Comparison of ENCODE assay signal across 13 cellular contexts in the genomic region with DNA sequence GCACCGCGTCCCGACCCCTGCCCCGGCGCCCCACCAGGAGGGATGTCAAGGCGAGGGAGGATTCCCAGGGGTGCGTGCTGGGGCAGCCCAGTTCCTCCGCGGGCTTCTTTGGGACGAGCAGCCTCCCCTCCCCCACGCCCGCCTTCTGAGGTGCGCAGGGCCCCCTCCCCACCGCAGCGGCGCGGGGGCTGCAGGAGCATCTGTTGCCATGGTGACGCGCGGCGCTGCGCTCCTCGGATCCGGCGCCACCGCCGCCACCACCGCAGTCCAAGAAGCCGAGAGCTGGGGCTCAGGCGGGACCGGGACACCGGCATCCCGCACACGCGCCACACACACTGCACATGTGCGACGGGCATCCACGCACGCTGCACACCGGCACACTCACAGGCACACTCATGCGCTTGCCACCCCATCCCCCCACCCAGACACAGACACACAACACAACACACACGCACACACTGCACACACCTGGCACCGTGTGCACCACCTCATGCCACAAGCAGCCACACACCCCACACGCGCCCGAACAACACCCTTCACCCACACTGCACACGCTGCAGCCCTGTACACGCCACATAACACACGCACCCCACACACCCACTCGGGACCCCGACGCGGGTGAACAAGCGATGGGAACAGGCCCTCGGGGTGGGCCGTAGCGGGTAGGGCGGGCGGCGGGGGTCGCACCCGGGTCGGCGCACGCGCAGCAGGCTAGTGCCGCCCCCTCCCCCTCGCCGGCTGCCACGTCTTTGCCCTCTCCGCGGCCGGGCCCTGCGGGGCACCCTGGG. TPM values are rescaled to one million over a fixed set of nuclear protein-coding genes. Genes with fewer than 3 reads are reported as not detected.
A peak's percentile ranks its signal among the peaks of the same experiment; 100 is the strongest.
DNase-seq lines count a peak whose midpoint lies in the region; ATAC-seq and TF ChIP-seq lines count a peak whose summit lies in the region.
"Had no signal": no experiment of that assay in that cellular context is flagged by ENCODE, and none has a peak within 500 bp of the region (broad histone marks: within the 10 kb centered on the region; RNA-seq: fewer than 3 reads in every experiment).

No MANE protein-coding gene starts in this region.

- peak; percentile 44 for DNase-seq in NCI-H345 (lab: John Stamatoyannopoulos, UW)
- no peak for DNase-seq in NCI-H345 treated with DMSO at 0.1 percent for 48 hours (lab: John Stamatoyannopoulos, UW; ENCODE audit: unreplicated experiment)
- DNase-seq in NCI-H2171 (lab: John Stamatoyannopoulos, UW): peak; percentile 60
- peak; percentile 69 for DNase-seq in endodermal cell
- peak; percentile 42 for DNase-seq in putamen (ENCODE audit: low spot score)
- no peak for DNase-seq in SIG-M5 (lab: John Stamatoyannopoulos, UW)
- DNase-seq in left colon: no peak
- DNase-seq: cerebellar nuclear complex, MG63 had no signal

- 0 to 5% methylated on average over 3 to 71 of the region's 74 CpGs for WGBS in endodermal cell (ENCODE audit: insufficient coverage in 1 of 2, insufficient read length in 1 of 2), 2 experiments

- H3K36me3 ChIP-seq in endodermal cell (ENCODE audit: control insufficient read depth, insufficient read depth, low read length): no peaks in the 10 kb centered on the region
- H3K36me3 ChIP-seq: MG63, upper lobe of left lung had no signal

- H3K27ac Mint-ChIP-seq in endodermal cell: no peak overlapping the region

- peaks cover 6% of the 10 kb centered on the region for H3K4me1 Mint-ChIP-seq in endodermal cell

- intact Hi-C loops in left colon (cut with DNase I, micrococcal nuclease): no loop called here

- peaks cover 75% of the 10 kb centered on the region for H3K27me3 ChIP-seq in endodermal cell (ENCODE audit: control insufficient read depth, insufficient read depth, low read length, poor library complexity, severe bottlenecking)
- H3K27me3 ChIP-seq: MG63 had no signal

- no peaks in the 10 kb centered on the region for H3K36me3 Mint-ChIP-seq in endodermal cell (ENCODE audit: low read depth)

- no peak for TF ChIP-seq CTCF in endodermal cell (conservative IDR thresholded peaks at IDR 0.05)

- H3K4me3 ChIP-seq in endodermal cell (ENCODE audit: low read length): peak overlapping the region; percentile 69
- H3K4me3 ChIP-seq: MG63, upper lobe of left lung had no signal

- H3K9me3 Mint-ChIP-seq in endodermal cell: no peaks in the 10 kb centered on the region

- H3K27me3 Mint-ChIP-seq in endodermal cell (ENCODE audit: insufficient read depth): peaks cover 71% of the 10 kb centered on the region

- H3K4me1 ChIP-seq in endodermal cell (ENCODE audit: control insufficient read depth, insufficient read depth, low read length): peaks cover 5% of the 10 kb centered on the region

- no peaks in the 10 kb centered on the region for H3K9me3 ChIP-seq in endodermal cell (ENCODE audit: control insufficient read depth, low read length)
- H3K9me3 ChIP-seq: MG63, upper lobe of left lung had no signal

- ATAC-seq in GM18870 (IDR thresholded peaks at IDR 0.05; ENCODE audit: unreplicated experiment) (no peak), left colon (no peak)

- H3K4me3 Mint-ChIP-seq in endodermal cell: peak overlapping the region; percentile 44

- no peak overlapping the region for H3K27ac ChIP-seq in endodermal cell (ENCODE audit: low read depth, low read length)
- H3K27ac ChIP-seq: upper lobe of left lung had no signal

- H3K9ac ChIP-seq in endodermal cell (ENCODE audit: extremely low read depth, low read length, poor library complexity, severe bottlenecking): no peak overlapping the region

RNA-seq across cellular contexts. Expression of a gene that starts 17.0 kb away (rescaled TPM):
- total RNA-seq in endodermal cell: not detected
- polyA plus RNA-seq in endodermal cell (2013, experiment 1 of 2): not detected
- not detected for polyA plus RNA-seq in endodermal cell (2013, experiment 2 of 2)
- total RNA-seq in left colon: under 1 TPM in 1 of 2 donors, not detected in 1; 0.17 TPM
- total RNA-seq: glomerular endothelial cell, myocyte had no signal

RNA-seq across cellular contexts. Expression of a gene that starts 30.2 kb away (rescaled TPM):
- total RNA-seq in endodermal cell (10 to 100 TPM; 75.0 to 78.6 TPM), left colon (under 1 TPM; 0.49 to 0.78 TPM)
- 74.2 TPM for polyA plus RNA-seq in endodermal cell (2013, experiment 1 of 2)
- 70.5 TPM for polyA plus RNA-seq in endodermal cell (2013, experiment 2 of 2)

RNA-seq across cellular contexts. Expression of a gene that starts 49.2 kb away (rescaled TPM):
- 1 to 10 TPM; 5.4 to 5.6 TPM for total RNA-seq in endodermal cell
- polyA plus RNA-seq in endodermal cell (2013, experiment 1 of 2): 11.0 TPM
- polyA plus RNA-seq in endodermal cell (2013, experiment 2 of 2): 8.7 TPM
- total RNA-seq in left colon: 1 to 10 TPM; 4.0 to 6.5 TPM

Comparison
In these comparisons a context has a peak if more than half of its experiments do, and no peak if none do; other contexts are left out.
1. DNase-seq: peak in NCI-H345 (single experiment), NCI-H2171 (single experiment), endodermal cell (single experiment) and putamen (single experiment); none in NCI-H345 treated with DMSO at 0.1 percent for 48 hours (single experiment), SIG-M5 (single experiment) and left colon (0 of 2).
2. RNA of a gene that starts 30.2 kb away (total RNA-seq): 75.0 to 78.6 TPM in endodermal cell; 0.49 to 0.78 TPM in left colon; every median in the first group is over 10 times any median in the second.